Comparison of ENCODE assay signal across 8 cellular contexts in the genomic region with DNA sequence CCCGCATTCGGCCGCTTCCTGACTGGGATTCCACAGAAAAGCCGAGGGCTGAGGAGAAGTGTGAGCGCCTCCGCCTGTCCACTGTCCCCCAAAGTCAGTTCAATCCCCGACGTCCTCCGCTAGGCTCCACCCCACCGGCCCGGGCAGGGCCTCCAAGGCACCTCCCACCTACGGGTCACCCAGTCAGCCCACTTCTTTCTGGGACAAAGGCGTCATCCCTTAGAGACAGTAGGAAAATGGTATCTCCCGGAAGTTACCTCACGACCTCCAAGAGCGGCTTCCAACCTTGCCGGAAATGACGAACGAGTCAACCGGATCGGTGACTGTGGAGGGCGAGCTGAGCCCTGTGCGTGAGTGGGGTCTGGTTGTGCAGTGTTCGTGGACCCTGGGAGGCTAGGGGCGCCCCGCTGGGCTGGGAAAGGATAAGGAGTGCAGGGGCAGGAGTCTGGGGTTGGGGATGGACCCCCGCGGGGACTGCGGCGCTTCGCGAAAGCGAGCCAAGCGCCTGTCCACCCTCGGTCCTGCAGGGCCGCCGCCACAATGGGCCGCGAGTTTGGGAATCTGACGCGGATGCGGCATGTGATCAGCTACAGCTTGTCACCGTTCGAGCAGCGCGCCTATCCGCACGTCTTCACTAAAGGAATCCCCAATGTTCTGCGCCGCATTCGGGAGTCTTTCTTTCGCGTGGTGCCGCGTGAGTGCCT. TPM values are rescaled to one million over a fixed set of nuclear protein-coding genes. Genes with fewer than 3 reads are reported as not detected.
DNase-seq lines count a peak whose midpoint lies in the region; ATAC-seq and TF ChIP-seq lines count a peak whose summit lies in the region.

A gene with protein sequence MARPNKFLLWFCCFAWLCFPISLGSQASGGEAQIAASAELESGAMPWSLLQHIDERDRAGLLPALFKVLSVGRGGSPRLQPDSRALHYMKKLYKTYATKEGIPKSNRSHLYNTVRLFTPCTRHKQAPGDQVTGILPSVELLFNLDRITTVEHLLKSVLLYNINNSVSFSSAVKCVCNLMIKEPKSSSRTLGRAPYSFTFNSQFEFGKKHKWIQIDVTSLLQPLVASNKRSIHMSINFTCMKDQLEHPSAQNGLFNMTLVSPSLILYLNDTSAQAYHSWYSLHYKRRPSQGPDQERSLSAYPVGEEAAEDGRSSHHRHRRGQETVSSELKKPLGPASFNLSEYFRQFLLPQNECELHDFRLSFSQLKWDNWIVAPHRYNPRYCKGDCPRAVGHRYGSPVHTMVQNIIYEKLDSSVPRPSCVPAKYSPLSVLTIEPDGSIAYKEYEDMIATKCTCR (minus strand): TSS at position 128 of the 704 bp plus-strand sequence. CDS start 1,936 bp downstream, outside the sequence.
UQCRQ (plus strand) TSS at position 301 of the 704 bp plus-strand sequence; CDS start at position 541, 240 bp downstream.

- H3K36me3 ChIP-seq in trophoblast cell (ENCODE audit: control insufficient read depth in 1 of 2, insufficient read depth in 2 of 2, low read length in 2 of 2), result peaks cover 4 to 12% of the 10 kb centered on the region in 2 experiments

- peaks cover 12% of the 10 kb centered on the region for H3K79me1 ChIP-seq in trophoblast cell (ENCODE audit: low read length)

- H3K79me2 ChIP-seq in trophoblast cell (ENCODE audit: control insufficient read depth, insufficient read depth, low read length, poor library complexity), result peaks cover 6% of the 10 kb centered on the region

- H3K9ac ChIP-seq in trophoblast cell (ENCODE audit: low read length), result peak within 1 kb of the TSS; percentile 91

- H3K4me3 ChIP-seq in trophoblast cell (ENCODE audit: low read depth, low read length), result peak within 1 kb of the TSS; percentile 84

- H3K14ac ChIP-seq in trophoblast cell (ENCODE audit: low read length), result peak within 1 kb of the TSS; percentile 79

- peak within 1 kb of the TSS; percentile 81 for H3K18ac ChIP-seq in trophoblast cell (ENCODE audit: low read length)

- H4K91ac ChIP-seq in trophoblast cell (ENCODE audit: low read depth, low read length), result peak within 1 kb of the TSS; percentile 80

- H3K27ac ChIP-seq in adipose tissue (ENCODE audit: low read depth, low read length), result peak within 1 kb of the TSS; percentile 55
- H3K27ac ChIP-seq in trophoblast cell (ENCODE audit: low read depth, low read length), result peak within 1 kb of the TSS; percentile 86

- peaks cover 26% of the 10 kb centered on the region for H3K36me3 Mint-ChIP-seq in type B pancreatic cell

- peak within 1 kb of the TSS; percentile 100 for H3K27ac Mint-ChIP-seq in type B pancreatic cell

- H2AFZ ChIP-seq in trophoblast cell (ENCODE audit: insufficient read depth, low read length, poor library complexity), result peak within 1 kb of the TSS; percentile 68

- TF ChIP-seq CTCF in GM12874 (IDR thresholded peaks at IDR 0.05; ENCODE audit: insufficient read depth, low read depth, low read length) (peak; percentile 26; the same call in 1 of the 2 replicates), type B pancreatic cell (conservative IDR thresholded peaks at IDR 0.05) (peak; percentile 34)

- peak; percentile 90 to 99 (median 96) for DNase-seq in NCI-H1417 (lab: John Stamatoyannopoulos, UW)
- peak; percentile 100 for DNase-seq in SW 1271 (lab: John Stamatoyannopoulos, UW)
- DNase-seq in cardiac septum (ENCODE audit: low spot score), result peak; percentile 97
- peak; percentile 95 to 99 for DNase-seq in trophoblast cell
- peak; percentile 93 for DNase-seq in type B pancreatic cell (ENCODE audit: extremely low spot score, unreplicated experiment)

- peak within 1 kb of the TSS; percentile 88 for H2AK5ac ChIP-seq in trophoblast cell (ENCODE audit: low read length)

- WGBS in adipose tissue, 3 donors, result 0 to 1% (median 0%) methylated on average over 55 of the region's 55 CpGs
- WGBS in trophoblast cell (ENCODE audit: extremely low coverage, insufficient coverage, insufficient read length), result no CpG with 5 or more reads among the region's 55 CpGs

- no peaks in the 10 kb centered on the region for H3K9me3 ChIP-seq in trophoblast cell (ENCODE audit: insufficient read depth, low read depth, low read length)

- H3K4me2 ChIP-seq in trophoblast cell (ENCODE audit: low read length), result peak within 1 kb of the TSS; percentile 74

- peaks cover 5 to 12% of the 10 kb centered on the region in 2 experiments for H3K4me1 ChIP-seq in trophoblast cell (ENCODE audit: control insufficient read depth in 1 of 2, insufficient read depth in 2 of 2, low read length in 2 of 2)

- H4K12ac ChIP-seq in trophoblast cell (ENCODE audit: low read depth, low read length), result peak within 1 kb of the TSS; percentile 84

- H3K4me3 Mint-ChIP-seq in type B pancreatic cell, result peak within 1 kb of the TSS; percentile 100

- no peaks in the 10 kb centered on the region for H3K27me3 Mint-ChIP-seq in type B pancreatic cell

- peaks cover 31% of the 10 kb centered on the region for H3K4me1 Mint-ChIP-seq in type B pancreatic cell (ENCODE audit: unreplicated experiment)

- peak within 1 kb of the TSS; percentile 90 for H4K8ac ChIP-seq in trophoblast cell (ENCODE audit: low read depth, low read length)

- ATAC-seq in HG02763 (IDR thresholded peaks at IDR 0.05; ENCODE audit: unreplicated experiment), result peak; percentile 99

- no peaks in the 10 kb centered on the region for H3K27me3 ChIP-seq in trophoblast cell (ENCODE audit: insufficient read depth, low read length)

- H3K23ac ChIP-seq in trophoblast cell (ENCODE audit: low read length), result no peak within 1 kb of the TSS

- H2BK5ac ChIP-seq in trophoblast cell (ENCODE audit: low read depth, low read length, poor library complexity), result peak within 1 kb of the TSS; percentile 69

- H2BK120ac ChIP-seq in trophoblast cell (ENCODE audit: insufficient read depth, low read length, poor library complexity), result peak within 1 kb of the TSS; percentile 37

- no peaks in the 10 kb centered on the region for H3K9me3 Mint-ChIP-seq in type B pancreatic cell

- peak within 1 kb of the TSS; percentile 93 for H3K4ac ChIP-seq in trophoblast cell (ENCODE audit: low read depth, low read length)

- intact Hi-C loops in cardiac septum (cut with DNase I), result loop anchor here (1.0 to 10.0 kb wide), 4 partner anchors 36 to 186 kb away; partner anchors contain the start of genes AFF4, HSPA4, SEPTIN8 and SHROOM1

- H2BK12ac ChIP-seq in trophoblast cell (ENCODE audit: low read length), result peak within 1 kb of the TSS; percentile 41

RNA-seq across cellular contexts. Expression of the first gene that starts in this region (rescaled TPM):
- polyA plus RNA-seq in adipose tissue, result under 1 TPM; 0.11 to 0.63 (median 0.31) TPM
- total RNA-seq in cardiac septum (0.43 TPM), type B pancreatic cell (ENCODE audit: low replicate concordance) (1.4 and 1.5 TPM in 2 replicates)
- 0.33 and 0.45 TPM in 2 replicates for polyA plus RNA-seq in trophoblast cell (2013)

RNA-seq across cellular contexts. Expression of gene UQCRQ, which starts in this region (rescaled TPM):
- polyA plus RNA-seq in adipose tissue, result 100 to 1,000 TPM; 171 to 396 (median 301) TPM
- total RNA-seq in cardiac septum (1,426 TPM), type B pancreatic cell (ENCODE audit: low replicate concordance) (445 and 544 TPM in 2 replicates)
- polyA plus RNA-seq in trophoblast cell (2013), result 333 and 368 TPM in 2 replicates

Comparison
In these comparisons a context has a peak if more than half of its experiments do, and no peak if none do; other contexts are left out.
1. Peak in every context shown above with its lines: DNase-seq, ATAC-seq, H3K4me3 ChIP-seq and H3K27ac ChIP-seq.